ENCODE assay signal across 16 cellular contexts in the genomic region with DNA sequence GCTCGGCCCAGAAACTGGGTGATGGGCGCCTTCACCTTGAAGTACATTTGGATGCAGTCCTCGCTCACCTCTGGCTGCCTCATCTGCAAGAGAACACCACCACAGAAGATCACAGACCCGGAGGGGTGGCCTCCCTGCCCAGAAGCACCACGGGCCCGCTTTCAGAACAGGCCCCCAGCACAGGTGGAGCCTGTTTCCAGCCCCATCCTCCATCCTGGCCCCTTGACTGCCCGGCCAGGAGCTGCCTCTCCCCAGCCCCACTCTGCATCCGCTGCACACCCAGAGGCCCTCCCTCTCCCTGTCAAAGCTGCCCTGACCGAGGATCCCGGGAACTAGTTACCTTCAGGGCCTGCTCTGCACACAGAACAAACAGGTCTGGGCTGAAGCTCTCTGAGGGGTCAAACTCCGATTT. TPM values are rescaled to one million over a fixed set of nuclear protein-coding genes. Genes with fewer than 3 reads are reported as not detected.
A peak's percentile ranks its signal among the peaks of the same experiment; 100 is the strongest.
DNase-seq lines count a peak whose midpoint lies in the region; ATAC-seq, FAIRE-seq and TF ChIP-seq lines count a peak whose summit lies in the region.
"Had no signal": no experiment of that assay in that cellular context is flagged by ENCODE, and none has a peak within 500 bp of the region (broad histone marks: within the 10 kb centered on the region; RNA-seq: fewer than 3 reads in every experiment).

No MANE protein-coding gene starts in this region.

- H4K20me1 ChIP-seq in keratinocyte (ENCODE audit: control insufficient read depth, extremely low read depth, insufficient read depth, low read length): no peaks in the 10 kb centered on the region

- CTCF ChIA-PET in activated CD4-positive, alpha-beta T cell treated with anti-CD3 and anti-CD28 coated beads, Interleukin-2, amount 10 ng/mL, durations not matched to agents 7 days and 5 days (lab: Charles Lee): no interaction called here

- dilution Hi-C loops in keratinocyte (cut with MboI; ENCODE audit: extremely low pct_ligation_motif_present, low sequenced_read_pairs): no loop called here

- no peak for ATAC-seq in HG03097 (IDR thresholded peaks at IDR 0.05; ENCODE audit: low FRiP score, unreplicated experiment)

- no peaks in the 10 kb centered on the region for H3K36me3 ChIP-seq in keratinocyte (ENCODE audit: control insufficient read depth in 2 of 2, extremely low read depth in 1 of 2, insufficient read depth in 2 of 2, low read length in 2 of 2)
- H3K36me3 ChIP-seq: upper lobe of left lung had no signal

- H3K79me2 ChIP-seq in keratinocyte (ENCODE audit: control insufficient read depth, insufficient read depth, low read length): no peaks in the 10 kb centered on the region

- no peaks in the 10 kb centered on the region for H3K9me3 Mint-ChIP-seq in activated CD4-positive, alpha-beta T cell treated with anti-CD3 and anti-CD28 coated beads, Interleukin-2, amount 10 ng/mL, durations not matched to agents 7 days and 5 days
- H3K9me3 Mint-ChIP-seq in brain: peaks cover 0 to 2% (median 0%) of the 10 kb centered on the region in 5 experiments
- H3K9me3 Mint-ChIP-seq: activated T-helper 2 cell treated with anti-CD3 and anti-CD28 coated beads, Interferon-gamma antibody, Interleukin-2, Interleukin-4, amounts not matched to agents 10 μg/mL and 5 μg/mL and 100 μg/mL, durations not matched to agents 14 hours and 24 hours and 36 hours had no signal

- H3K9ac ChIP-seq in keratinocyte (ENCODE audit: control insufficient read depth, extremely low read depth, insufficient read depth, low read length): no peak overlapping the region

- peaks cover 2% of the 10 kb centered on the region for H3K4me1 Mint-ChIP-seq in activated CD4-positive, alpha-beta T cell treated with anti-CD3 and anti-CD28 coated beads, Interleukin-2, amount 10 ng/mL, durations not matched to agents 7 days and 5 days
- H3K4me1 Mint-ChIP-seq in brain: peaks cover 21% of the 10 kb centered on the region

- no peak overlapping the region for H3K4me3 Mint-ChIP-seq in activated CD4-positive, alpha-beta T cell treated with anti-CD3 and anti-CD28 coated beads, Interleukin-2, amount 10 ng/mL, durations not matched to agents 7 days and 5 days
- peak overlapping the region; percentile 79 to 86 (median 82) for H3K4me3 Mint-ChIP-seq in brain

- H3K4me2 ChIP-seq in keratinocyte (ENCODE audit: control insufficient read depth, extremely low read depth, insufficient read depth, low read depth, low read length): peak overlapping the region; percentile 48

- H3K27me3 Mint-ChIP-seq in activated CD4-positive, alpha-beta T cell treated with anti-CD3 and anti-CD28 coated beads, Interleukin-2, amount 10 ng/mL, durations not matched to agents 7 days and 5 days: peaks cover 26% of the 10 kb centered on the region
- H3K27me3 Mint-ChIP-seq in brain: peaks cover 20% of the 10 kb centered on the region

- H3K27me3 ChIP-seq in keratinocyte (ENCODE audit: control insufficient read depth, extremely low read depth, insufficient read depth, low read length): peaks cover 3% of the 10 kb centered on the region

- no peak for FAIRE-seq in keratinocyte (lab: Jason Lieb, UNC)

- H2AFZ ChIP-seq in keratinocyte (ENCODE audit: control insufficient read depth, low read length): no peak overlapping the region

- no peaks in the 10 kb centered on the region for H3K4me1 ChIP-seq in keratinocyte (ENCODE audit: control insufficient read depth, extremely low read depth, insufficient read depth, low read length)

- peak overlapping the region in 1 of 3 experiments; percentile 49 for H3K4me3 ChIP-seq in keratinocyte (ENCODE audit: control insufficient read depth in 2 of 3, extremely low read depth in 1 of 3, insufficient read depth in 2 of 3, low read depth in 1 of 3, low read length in 3 of 3)
- peak overlapping the region; percentile 59 for H3K4me3 ChIP-seq in skeletal muscle cell (ENCODE audit: low read depth, low read length)

- no peaks in the 10 kb centered on the region for H3K9me1 ChIP-seq in keratinocyte (ENCODE audit: control insufficient read depth, extremely low read depth, insufficient read depth, low read length)

- TF ChIP-seq CTCF in brain (conservative IDR thresholded peaks at IDR 0.05) (no peak), keratinocyte (optimal IDR thresholded peaks at IDR 0.05 in 1 of 3, IDR thresholded peaks at IDR 0.05 in 1 of 3, conservative IDR thresholded peaks at IDR 0.05 in 1 of 3; ENCODE audit: extremely low read depth in 1 of 3, insufficient read depth in 2 of 3, low read length in 3 of 3) (no peak)

- no peaks in the 10 kb centered on the region for H3K9me3 ChIP-seq in keratinocyte (ENCODE audit: control insufficient read depth, low read depth, low read length)
- H3K9me3 ChIP-seq: upper lobe of left lung had no signal

- POLR2A ChIA-PET in activated CD4-positive, alpha-beta T cell treated with anti-CD3 and anti-CD28 coated beads, Interleukin-2, amount 10 ng/mL, durations not matched to agents 7 days and 5 days (lab: Charles Lee): no interaction called here

- DNase-seq in activated CD4-positive, alpha-beta T cell treated with anti-CD3 and anti-CD28 coated beads for 48 hours: peak; percentile 1
- DNase-seq in activated CD4-positive, alpha-beta T cell treated with anti-CD3 and anti-CD28 coated beads, Interleukin-2, amount 10 ng/mL, durations not matched to agents 7 days and 5 days: no peak
- DNase-seq in keratinocyte (ENCODE audit: low read depth, low spot score): no peak
- no peak for DNase-seq in skeletal muscle cell (ENCODE audit: low read depth)
- DNase-seq in NCI-H2171 (lab: John Stamatoyannopoulos, UW): no peak
- DNase-seq in RKO (ENCODE audit: low spot score): no peak
- DNase-seq: Kasumi-1; mammary epithelial cell; NCI-H524; stimulated activated CD4-positive, alpha-beta T cell treated with anti-CD3 and anti-CD28 coated beads, Interleukin-4, amount 100 ng/mL, for 4 hours; T-helper 9 cell had no signal

- H3K27ac ChIP-seq in keratinocyte (ENCODE audit: control insufficient read depth, insufficient read depth, low read length): no peak overlapping the region
- H3K27ac ChIP-seq: 22Rv1 had no signal

- no peaks in the 10 kb centered on the region for H3K36me3 Mint-ChIP-seq in activated CD4-positive, alpha-beta T cell treated with anti-CD3 and anti-CD28 coated beads, Interleukin-2, amount 10 ng/mL, durations not matched to agents 7 days and 5 days (ENCODE audit: low read depth)
- H3K36me3 Mint-ChIP-seq in brain: no peaks in the 10 kb centered on the region

- no peak overlapping the region for H3K27ac Mint-ChIP-seq in activated CD4-positive, alpha-beta T cell treated with anti-CD3 and anti-CD28 coated beads, Interleukin-2, amount 10 ng/mL, durations not matched to agents 7 days and 5 days
- peak overlapping the region in 2 of 5 experiments; percentile 48 to 75 for H3K27ac Mint-ChIP-seq in brain
- H3K27ac Mint-ChIP-seq: activated T-helper 2 cell treated with anti-CD3 and anti-CD28 coated beads, Interferon-gamma antibody, Interleukin-2, Interleukin-4, amounts not matched to agents 10 μg/mL and 5 μg/mL and 100 μg/mL, durations not matched to agents 14 hours and 24 hours and 36 hours had no signal

RNA-seq across cellular contexts. Expression of a gene that starts 0.7 kb away (rescaled TPM):
- total RNA-seq in activated CD4-positive, alpha-beta T cell treated with anti-CD3 and anti-CD28 coated beads, Interleukin-2, amount 10 ng/mL, durations not matched to agents 7 days and 5 days: not detected
- polyA plus RNA-seq in brain (ENCODE audit: insufficient read depth, low read depth, low replicate concordance) (1.3 TPM), keratinocyte (0.55 to 1.00 TPM (median 0.94 TPM) in 3 replicates)
- 0.24 TPM for polyA plus RNA-seq in keratinocyte (2011; ENCODE audit: low read depth)
- polyA plus RNA-seq in keratinocyte (2011; cell fraction: cytosol; rRNA removed): 0.78 and 0.83 TPM in 2 replicates
- 0.89 and 1.4 TPM in 2 replicates for polyA plus RNA-seq in keratinocyte (2011; cell fraction: nucleus; rRNA removed)
- 0.16 and 1.0 TPM in 2 replicates for polyA plus RNA-seq in keratinocyte (2012; ENCODE audit: low replicate concordance)
- polyA minus RNA-seq in keratinocyte: 0.54 TPM in 1 of 3 replicates, not detected in the others
- polyA minus RNA-seq in keratinocyte (2011; cell fraction: cytosol; rRNA and poly(A)+ RNA removed): not detected
- 0.63 and 0.70 TPM in 2 replicates for polyA minus RNA-seq in keratinocyte (2011; cell fraction: nucleus; rRNA and poly(A)+ RNA removed)
- total RNA-seq: activated T-helper 2 cell treated with anti-CD3 and anti-CD28 coated beads, Interferon-gamma antibody, Interleukin-2, Interleukin-4, amounts not matched to agents 10 μg/mL and 5 μg/mL and 100 μg/mL, durations not matched to agents 14 hours and 24 hours and 36 hours had no signal
- polyA plus RNA-seq: mammary epithelial cell had no signal
